8 cellular contexts compared by ENCODE assay signal in genomic region chr2:197705912-197706838, GRCh38. TPM values are rescaled to one million over a fixed set of nuclear protein-coding genes. Genes with fewer than 3 reads are reported as not detected.
DNase-seq lines count a peak whose midpoint lies in the region; ATAC-seq and TF ChIP-seq lines count a peak whose summit lies in the region.

No MANE protein-coding gene starts in this region.

- H3K9me3 Mint-ChIP-seq in T-helper 2 cell treated with Interferon-gamma antibody and Interleukin-4, amounts not matched to agents 5 μg/mL and 100 μg/mL, for 36 hours: peaks cover 3% of the 10 kb centered on the region
- no peaks in the 10 kb centered on the region for H3K9me3 Mint-ChIP-seq in natural killer cell

- DNase-seq in Ammon's horn (ENCODE audit: low spot score) (peak; percentile 2), H7 (peak; percentile 13), epithelial cell of prostate (ENCODE audit: low read depth, low spot score) (no peak), natural killer cell (no peak), NCI-H1092 treated with DMSO at 0.1 percent for 48 hours (lab: John Stamatoyannopoulos, UW) (no peak)
- DNase-seq in T-helper 2 cell treated with Interferon-gamma antibody and Interleukin-4, amounts not matched to agents 5 μg/mL and 100 μg/mL, for 36 hours (ENCODE audit: low spot score): no peak

- intact Hi-C loops in natural killer cell (cut with micrococcal nuclease): loop anchor here (2.0 to 5.0 kb wide), 4 partner anchors 189 to 591 kb away; partner anchors contain the start of genes MOB4 and SF3B1

- no peak for TF ChIP-seq CTCF in natural killer cell (IDR thresholded peaks at IDR 0.05)

- peaks cover 38% of the 10 kb centered on the region for H3K4me1 Mint-ChIP-seq in T-helper 2 cell treated with Interferon-gamma antibody and Interleukin-4, amounts not matched to agents 5 μg/mL and 100 μg/mL, for 36 hours (ENCODE audit: low read depth)
- peaks cover 52 to 55% of the 10 kb centered on the region in 2 donors for H3K4me1 Mint-ChIP-seq in natural killer cell

- peaks cover 18% of the 10 kb centered on the region for H3K36me3 Mint-ChIP-seq in T-helper 2 cell treated with Interferon-gamma antibody and Interleukin-4, amounts not matched to agents 5 μg/mL and 100 μg/mL, for 36 hours (ENCODE audit: low read depth)
- H3K36me3 Mint-ChIP-seq in natural killer cell: no peaks in the 10 kb centered on the region

- peak overlapping the region; percentile 90 for H3K4me3 ChIP-seq in H7 (ENCODE audit: insufficient read depth, low read depth, low read length)

- H3K27ac Mint-ChIP-seq in T-helper 2 cell treated with Interferon-gamma antibody and Interleukin-4, amounts not matched to agents 5 μg/mL and 100 μg/mL, for 36 hours: peak overlapping the region; percentile 84
- H3K27ac Mint-ChIP-seq in natural killer cell: peak overlapping the region; percentile 88 to 92

- no peaks in the 10 kb centered on the region for H3K27me3 ChIP-seq in H7 (ENCODE audit: control insufficient read depth, insufficient read depth, low read length)

- peak overlapping the region; percentile 93 for H3K4me3 Mint-ChIP-seq in T-helper 2 cell treated with Interferon-gamma antibody and Interleukin-4, amounts not matched to agents 5 μg/mL and 100 μg/mL, for 36 hours
- H3K4me3 Mint-ChIP-seq in natural killer cell: peak overlapping the region; percentile 88

- H3K27me3 Mint-ChIP-seq in T-helper 2 cell treated with Interferon-gamma antibody and Interleukin-4, amounts not matched to agents 5 μg/mL and 100 μg/mL, for 36 hours (ENCODE audit: low read depth): peaks cover 2% of the 10 kb centered on the region
- peaks cover 9 to 16% of the 10 kb centered on the region in 2 donors for H3K27me3 Mint-ChIP-seq in natural killer cell (ENCODE audit: low read depth in 2 of 2)

- H3K36me3 ChIP-seq in H7 (replicated peaks; ENCODE audit: control insufficient read depth, insufficient read depth, low read length): no peaks in the 10 kb centered on the region; the same call in 1 of the 2 replicates

- peak overlapping the region; percentile 58 for H3K27ac ChIP-seq in epithelial cell of prostate

- no peak for ATAC-seq in natural killer cell
- no peak for ATAC-seq in GM18502 (IDR thresholded peaks at IDR 0.05; ENCODE audit: poor library complexity, unreplicated experiment)
- no peak for ATAC-seq in GM19395 (IDR thresholded peaks at IDR 0.05; ENCODE audit: unreplicated experiment)

RNA-seq across cellular contexts. Expression of gene MARS2, which starts 1.0 kb away (rescaled TPM):
- total RNA-seq in H7 (2014; rRNA removed; shearing (Covaris generic)): 26.5 and 28.1 TPM in 2 replicates
- 10 to 100 TPM in 2 of 3 donors, 1 to 10 TPM in 1; 5.7 to 12.2 (median 11.8) TPM for total RNA-seq in natural killer cell

RNA-seq across cellular contexts. Expression of gene RFTN2, which starts 30.8 kb away (rescaled TPM):
- 3.2 and 3.4 TPM in 2 replicates for total RNA-seq in H7 (2014; rRNA removed; shearing (Covaris generic))
- not detected for total RNA-seq in natural killer cell

Comparison
In these comparisons a context has a peak if more than half of its experiments do, and no peak if none do; other contexts are left out.
1. DNase-seq: peak in Ammon's horn (single experiment) and H7 (single experiment); none in T-helper 2 cell treated with Interferon-gamma antibody and Interleukin-4, amounts not matched to agents 5 μg/mL and 100 μg/mL, for 36 hours (single experiment), epithelial cell of prostate (single experiment), natural killer cell (single experiment) and NCI-H1092 treated with DMSO at 0.1 percent for 48 hours (single experiment).